In the genomic region with DNA sequence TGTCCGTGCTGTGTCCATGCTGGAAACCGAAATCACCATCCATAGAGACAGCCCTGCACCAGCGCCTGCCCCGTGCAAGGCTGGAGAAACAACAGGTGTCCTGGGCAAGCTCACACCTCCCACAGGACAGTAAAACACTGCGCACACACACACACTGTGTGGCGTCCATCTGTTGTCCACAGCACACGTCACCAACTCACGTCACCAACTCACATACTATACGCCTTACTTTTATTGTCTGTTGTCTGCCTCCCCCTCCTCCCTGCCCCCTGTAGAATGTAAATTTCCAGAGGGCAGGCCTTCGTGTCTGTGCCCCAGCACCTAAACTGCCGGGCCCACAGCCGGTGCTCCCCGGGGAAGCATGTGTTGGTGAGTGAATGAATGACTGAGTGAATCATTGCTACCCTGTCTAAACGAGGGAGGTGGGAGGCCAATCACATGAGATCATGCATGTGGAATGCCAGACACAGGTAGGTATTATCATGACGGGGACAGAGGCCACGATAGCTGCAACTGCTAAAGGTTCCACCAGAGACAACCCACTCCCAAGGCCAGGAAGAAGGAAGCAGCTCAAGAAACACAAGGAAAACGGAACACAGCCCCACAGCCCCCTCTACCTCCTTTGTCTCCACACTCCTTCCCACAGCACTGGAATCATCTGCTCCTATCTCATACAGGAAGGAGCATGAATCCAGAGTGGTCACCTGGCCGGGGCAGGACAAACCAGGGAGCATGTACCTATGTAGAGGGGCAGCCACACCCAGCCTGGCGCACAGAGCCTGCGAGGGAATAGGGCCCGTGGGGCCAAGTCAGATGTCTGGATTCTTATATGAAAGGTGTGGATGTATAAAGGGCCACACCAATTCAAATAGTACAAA, we compare ENCODE assay signal across 14 cellular contexts. TPM values are rescaled to one million over a fixed set of nuclear protein-coding genes. Genes with fewer than 3 reads are reported as not detected.
A peak's percentile ranks its signal among the peaks of the same experiment; 100 is the strongest.
DNase-seq lines count a peak whose midpoint lies in the region; ATAC-seq and TF ChIP-seq lines count a peak whose summit lies in the region.
"Had no signal": no experiment of that assay in that cellular context is flagged by ENCODE, and none has a peak within 500 bp of the region (broad histone marks: within the 10 kb centered on the region; RNA-seq: fewer than 3 reads in every experiment).

No MANE protein-coding gene starts in this region.

- peak overlapping the region; percentile 1 for H4K8ac ChIP-seq in trophoblast cell (ENCODE audit: low read depth, low read length)

- H2BK120ac ChIP-seq in trophoblast cell (ENCODE audit: insufficient read depth, low read length, poor library complexity): peak overlapping the region; percentile 43

- peak overlapping the region; percentile 13 for H2BK5ac ChIP-seq in trophoblast cell (ENCODE audit: low read depth, low read length, poor library complexity)

- peak overlapping the region; percentile 62 for H4K91ac ChIP-seq in trophoblast cell (ENCODE audit: low read depth, low read length)

- no peak overlapping the region for H3K4me3 ChIP-seq in CD8-positive, alpha-beta memory T cell (ENCODE audit: low read length)
- H3K4me3 ChIP-seq in trophoblast cell (ENCODE audit: low read depth, low read length): peak overlapping the region; percentile 21
- H3K4me3 ChIP-seq: GM23338, MG63, PC-9 had no signal

- no peak overlapping the region for H3K27ac ChIP-seq in CD8-positive, alpha-beta memory T cell (ENCODE audit: low read depth, low read length)
- H3K27ac ChIP-seq in RWPE1 (no peak overlapping the region; the same call in 1 of the 2 replicates), trophoblast cell (ENCODE audit: low read depth, low read length) (peak overlapping the region; percentile 78)
- H3K27ac ChIP-seq: epithelial cell of prostate, PC-9 had no signal

- CTCF ChIA-PET in CD8-positive, alpha-beta memory T cell (lab: Charles Lee): interaction anchor here (1.5 kb wide), 1 partner anchor 40 kb away, joined by 5 read pairs; no protein-coding TSS in a partner anchor
- CTCF ChIA-PET in RWPE1 (lab: Yijun Ruan, JAX): no interaction called here

- peaks cover 32% of the 10 kb centered on the region for H3K79me1 ChIP-seq in trophoblast cell (ENCODE audit: low read length)

- ATAC-seq in GM18867 (IDR thresholded peaks at IDR 0.05; ENCODE audit: unreplicated experiment): no peak
- ATAC-seq: GM23338 had no signal

- peaks cover 3% of the 10 kb centered on the region for H3K79me2 ChIP-seq in trophoblast cell (ENCODE audit: control insufficient read depth, insufficient read depth, low read length, poor library complexity)

- no peak overlapping the region for H3K23ac ChIP-seq in trophoblast cell (ENCODE audit: low read length)

- peaks cover 0 to 76% (median 11%) of the 10 kb centered on the region in 3 donors for H3K36me3 Mint-ChIP-seq in CD8-positive, alpha-beta memory T cell
- H3K36me3 Mint-ChIP-seq in endothelial cell (ENCODE audit: low read depth, unreplicated experiment): peaks cover 20% of the 10 kb centered on the region

- H3K9ac ChIP-seq in trophoblast cell (ENCODE audit: low read length): no peak overlapping the region

- no peak overlapping the region for H3K4ac ChIP-seq in trophoblast cell (ENCODE audit: low read depth, low read length)

- H3K27me3 ChIP-seq in CD8-positive, alpha-beta memory T cell (ENCODE audit: insufficient read depth, low read length, poor library complexity, severe bottlenecking): no peaks in the 10 kb centered on the region
- no peaks in the 10 kb centered on the region for H3K27me3 ChIP-seq in trophoblast cell (ENCODE audit: insufficient read depth, low read length)
- H3K27me3 ChIP-seq: MG63 had no signal

- H3K14ac ChIP-seq in trophoblast cell (ENCODE audit: low read length): peak overlapping the region; percentile 43

- no peak overlapping the region for H2AK5ac ChIP-seq in trophoblast cell (ENCODE audit: low read length)

- POLR2A ChIA-PET in CD8-positive, alpha-beta memory T cell (lab: Charles Lee): no interaction called here
- POLR2A ChIA-PET in RWPE1 (lab: Yijun Ruan, JAX; ENCODE audit: low non-redundant PET): no interaction called here

- no peaks in the 10 kb centered on the region for H3K9me3 ChIP-seq in CD8-positive, alpha-beta memory T cell (ENCODE audit: low read length)
- no peaks in the 10 kb centered on the region for H3K9me3 ChIP-seq in trophoblast cell (ENCODE audit: insufficient read depth, low read depth, low read length)
- H3K9me3 ChIP-seq: MG63 had no signal

- no peak overlapping the region for H2AFZ ChIP-seq in trophoblast cell (ENCODE audit: insufficient read depth, low read length, poor library complexity)
- H2AFZ ChIP-seq: GM23338, PC-9 had no signal

- peak in 1 of 5 donors; percentile 34 for DNase-seq in CD8-positive, alpha-beta memory T cell
- DNase-seq in RWPE1 (ENCODE audit: low spot score) (peak; percentile 34), endothelial cell (ENCODE audit: low spot score) (no peak), trophoblast cell (peak; percentile 88 to 90), NCI-H2171 (lab: John Stamatoyannopoulos, UW) (no peak), A172 (ENCODE audit: low spot score) (no peak)
- DNase-seq: MG63; PC-9; stimulated activated CD4-positive, alpha-beta T cell treated with anti-CD3 and anti-CD28 coated beads, Interleukin-4, amount 100 ng/mL, for 24 hours had no signal

- H3K27ac Mint-ChIP-seq in CD8-positive, alpha-beta memory T cell: peak overlapping the region; percentile 78 to 98 (median 94)
- peak overlapping the region; percentile 49 for H3K27ac Mint-ChIP-seq in endothelial cell (ENCODE audit: unreplicated experiment)
- H3K27ac Mint-ChIP-seq: GM23338 had no signal

- H3K4me3 Mint-ChIP-seq in CD8-positive, alpha-beta memory T cell: peak overlapping the region in 2 of 7 donors; percentile 36 to 68
- no peak overlapping the region for H3K4me3 Mint-ChIP-seq in endothelial cell (ENCODE audit: unreplicated experiment)
- H3K4me3 Mint-ChIP-seq: GM23338 had no signal

- TF ChIP-seq CTCF in RWPE1 (conservative IDR thresholded peaks at IDR 0.05; ENCODE audit: low read depth) (no peak), endothelial cell (IDR thresholded peaks at IDR 0.05; ENCODE audit: unreplicated experiment) (no peak)

- peak overlapping the region; percentile 53 for H2BK12ac ChIP-seq in trophoblast cell (ENCODE audit: low read length)

- peak overlapping the region; percentile 17 for H3K18ac ChIP-seq in trophoblast cell (ENCODE audit: low read length)

- peaks cover 0 to 2% of the 10 kb centered on the region in 2 donors for H3K27me3 Mint-ChIP-seq in CD8-positive, alpha-beta memory T cell
- H3K27me3 Mint-ChIP-seq in endothelial cell (ENCODE audit: unreplicated experiment): peaks cover 3% of the 10 kb centered on the region

- H3K4me1 ChIP-seq in CD8-positive, alpha-beta memory T cell (ENCODE audit: insufficient read depth, low read length): peaks cover 95% of the 10 kb centered on the region
- peaks cover 42 to 56% of the 10 kb centered on the region in 2 experiments for H3K4me1 ChIP-seq in trophoblast cell (ENCODE audit: control insufficient read depth in 1 of 2, insufficient read depth in 2 of 2, low read length in 2 of 2)

- no peaks in the 10 kb centered on the region for H3K9me3 Mint-ChIP-seq in CD8-positive, alpha-beta memory T cell
- no peaks in the 10 kb centered on the region for H3K9me3 Mint-ChIP-seq in endothelial cell (ENCODE audit: unreplicated experiment)
- H3K9me3 Mint-ChIP-seq: GM23338 had no signal

- H3K4me1 Mint-ChIP-seq in CD8-positive, alpha-beta memory T cell: peaks cover 81 to 95% (median 93%) of the 10 kb centered on the region in 3 donors
- H3K4me1 Mint-ChIP-seq in endothelial cell (ENCODE audit: unreplicated experiment): peaks cover 41% of the 10 kb centered on the region

- peaks cover 24% of the 10 kb centered on the region for H3K36me3 ChIP-seq in CD8-positive, alpha-beta memory T cell (ENCODE audit: insufficient read depth, low read length)
- H3K36me3 ChIP-seq in trophoblast cell (ENCODE audit: control insufficient read depth in 1 of 2, insufficient read depth in 2 of 2, low read length in 2 of 2): peaks cover 9 to 11% of the 10 kb centered on the region in 2 experiments
- H3K36me3 ChIP-seq: MG63 had no signal

- H3K4me2 ChIP-seq in trophoblast cell (ENCODE audit: low read length): no peak overlapping the region
- H3K4me2 ChIP-seq: GM23338, PC-9 had no signal

- WGBS in trophoblast cell (ENCODE audit: extremely low coverage, insufficient coverage, insufficient read length): no CpG with 5 or more reads among the region's 21 CpGs

- no peak overlapping the region for H4K12ac ChIP-seq in trophoblast cell (ENCODE audit: low read depth, low read length)

RNA-seq across cellular contexts. Expression of gene STK10, which starts 41.9 kb away (rescaled TPM):
- total RNA-seq in CD8-positive, alpha-beta memory T cell: 100 to 1,000 TPM; 113 to 118 TPM
- polyA plus RNA-seq in CD8-positive, alpha-beta memory T cell: 170 TPM
- 69.3 TPM for total RNA-seq in endothelial cell (ENCODE audit: unreplicated experiment)
- 29.6 and 30.3 TPM in 2 replicates for polyA plus RNA-seq in trophoblast cell (2013)
- total RNA-seq in A172 (2014; rRNA removed; shearing (Covaris generic)): 13.2 and 17.9 TPM in 2 replicates

RNA-seq across cellular contexts. Expression of gene EFCAB9, which starts 47.9 kb away (rescaled TPM):
- not detected for total RNA-seq in CD8-positive, alpha-beta memory T cell
- polyA plus RNA-seq in CD8-positive, alpha-beta memory T cell: not detected
- not detected for total RNA-seq in endothelial cell (ENCODE audit: unreplicated experiment)
- polyA plus RNA-seq in trophoblast cell (2013): not detected in 2 replicates
- not detected in 2 replicates for total RNA-seq in A172 (2014; rRNA removed; shearing (Covaris generic))
- total RNA-seq: GM23338; lung microvascular endothelial cell; PC-9; T-helper 2 cell treated with Interferon-gamma antibody and Interleukin-4, amounts not matched to agents 100 ng/mL and 5 ng/mL, for 36 hours had no signal
- polyA plus RNA-seq: GM23338 had no signal

Comparison
In these comparisons a context has a peak if more than half of its experiments do, and no peak if none do; other contexts are left out.
1. DNase-seq: peak in RWPE1 (single experiment) and trophoblast cell (2 of 2); none in endothelial cell (single experiment), NCI-H2171 (single experiment) and A172 (single experiment).